Comparison of ENCODE assay signal across 8 cellular contexts in the genomic region with DNA sequence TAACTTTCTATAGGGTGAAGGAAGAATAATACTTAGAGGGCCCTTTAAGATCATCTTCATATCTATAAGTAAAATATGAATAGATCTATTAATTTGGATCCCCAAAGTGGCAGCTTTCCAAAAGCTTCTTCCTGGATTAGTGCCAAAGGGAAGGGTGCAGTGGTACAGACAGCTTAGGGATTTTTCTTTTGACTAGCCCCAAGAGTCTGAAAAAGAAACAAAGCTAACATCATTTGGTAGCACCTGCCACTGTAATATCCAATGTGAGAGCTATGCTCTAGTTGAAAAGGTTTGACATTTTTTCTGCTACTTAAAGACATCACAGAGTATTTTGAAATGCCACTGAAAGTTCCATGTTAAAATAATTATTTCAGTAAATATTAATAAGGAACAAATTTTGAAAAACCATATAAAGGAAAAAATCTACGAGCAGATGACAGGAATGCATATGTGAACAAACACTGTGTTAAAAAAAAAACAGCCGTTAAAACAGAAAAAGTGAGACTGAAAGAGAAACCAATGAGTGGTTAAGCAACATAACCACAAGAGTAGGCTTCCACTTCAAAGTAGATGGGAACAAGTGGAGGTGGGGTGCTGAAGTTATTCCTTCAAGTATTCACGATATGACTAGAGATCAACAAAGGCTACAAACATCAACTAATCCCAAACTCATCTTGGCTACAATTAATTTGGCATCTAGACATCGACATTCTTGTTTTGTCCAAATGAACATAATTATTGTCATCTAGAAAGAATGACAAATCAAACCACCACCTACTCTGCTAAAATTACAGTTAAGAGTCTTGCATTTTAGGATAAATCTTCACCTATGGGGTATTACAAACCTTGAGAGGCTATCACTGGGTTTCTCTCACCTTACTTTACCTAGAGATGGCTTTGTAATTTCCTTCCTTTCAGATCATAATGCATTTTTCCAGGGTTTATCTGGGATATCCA.
DNase-seq lines count a peak whose midpoint lies in the region; ATAC-seq and TF ChIP-seq lines count a peak whose summit lies in the region.

No MANE protein-coding gene starts in this region.

- TF ChIP-seq EP300 in gastroesophageal sphincter (IDR thresholded peaks at IDR 0.05), result no peak

- no peak for TF ChIP-seq POLR2A in gastroesophageal sphincter (IDR thresholded peaks at IDR 0.05)

- H3K4me3 ChIP-seq in GM06990 (replicated peaks; ENCODE audit: low read depth, low read length), result no peak overlapping the region
- H3K4me3 ChIP-seq in osteoblast (ENCODE audit: insufficient read depth, low read length), result no peak overlapping the region
- H3K4me3 ChIP-seq in gastroesophageal sphincter, result no peak overlapping the region

- no peaks in the 10 kb centered on the region for H3K27me3 ChIP-seq in GM06990 (replicated peaks; ENCODE audit: control insufficient read depth, insufficient read depth, low read length)
- no peaks in the 10 kb centered on the region for H3K27me3 ChIP-seq in osteoblast (ENCODE audit: insufficient read depth, low read length)
- no peaks in the 10 kb centered on the region for H3K27me3 ChIP-seq in gastroesophageal sphincter

- peak; percentile 93 for ATAC-seq in GM19452 (IDR thresholded peaks at IDR 0.05; ENCODE audit: unreplicated experiment)
- ATAC-seq in HG03354 (IDR thresholded peaks at IDR 0.05; ENCODE audit: poor library complexity, severe bottlenecking, unreplicated experiment), result peak; percentile 93
- ATAC-seq in gastroesophageal sphincter, result no peak

- POLR2A ChIA-PET in RWPE1 (lab: Yijun Ruan, JAX; ENCODE audit: low non-redundant PET), result no interaction called here

- peaks cover 24% of the 10 kb centered on the region for H3K36me3 Mint-ChIP-seq in activated naive CD4-positive, alpha-beta T cell treated with anti-CD3 and anti-CD28 coated beads, Interleukin-2, amount 50 U/mL, for 24 hours

- no peaks in the 10 kb centered on the region for H3K79me2 ChIP-seq in osteoblast (ENCODE audit: insufficient read depth, low read length)

- H2AFZ ChIP-seq in osteoblast (ENCODE audit: low read length), result no peak overlapping the region

- H3K27me3 Mint-ChIP-seq in activated naive CD4-positive, alpha-beta T cell treated with anti-CD3 and anti-CD28 coated beads, Interleukin-2, amount 50 U/mL, for 24 hours, result no peaks in the 10 kb centered on the region

- peaks cover 8% of the 10 kb centered on the region for H3K9me3 Mint-ChIP-seq in activated naive CD4-positive, alpha-beta T cell treated with anti-CD3 and anti-CD28 coated beads, Interleukin-2, amount 50 U/mL, for 24 hours

- DNase-seq in GM06990 (ENCODE audit: extremely low read depth, insufficient read length) (peak; percentile 52), RWPE1 (ENCODE audit: low spot score) (no peak), NCI-H1694 treated with DMSO at 0.1 percent for 48 hours (lab: John Stamatoyannopoulos, UW) (no peak), osteoblast (ENCODE audit: insufficient read length, low spot score, missing footprints) (no peak)

- peaks cover 51% of the 10 kb centered on the region for H3K4me1 Mint-ChIP-seq in activated naive CD4-positive, alpha-beta T cell treated with anti-CD3 and anti-CD28 coated beads, Interleukin-2, amount 50 U/mL, for 24 hours

- no peak overlapping the region for H3K4me2 ChIP-seq in osteoblast (ENCODE audit: insufficient read depth, low read length)

- H3K27ac ChIP-seq in RWPE1, result no peak overlapping the region
- H3K27ac ChIP-seq in osteoblast (ENCODE audit: low read depth, low read length), result no peak overlapping the region
- no peak overlapping the region for H3K27ac ChIP-seq in gastroesophageal sphincter

- H3K27ac Mint-ChIP-seq in activated naive CD4-positive, alpha-beta T cell treated with anti-CD3 and anti-CD28 coated beads, Interleukin-2, amount 50 U/mL, for 24 hours, result peak overlapping the region; percentile 88

- H3K36me3 ChIP-seq in GM06990 (ENCODE audit: control insufficient read depth, insufficient read depth, low read length) (no peaks in the 10 kb centered on the region), osteoblast (ENCODE audit: insufficient read depth, low read length) (peaks cover 42% of the 10 kb centered on the region), gastroesophageal sphincter (peaks cover 0 to 98% of the 10 kb centered on the region in 2 donors)

- H3K9me3 ChIP-seq in osteoblast (ENCODE audit: low read depth, low read length) (no peaks in the 10 kb centered on the region), gastroesophageal sphincter (no peaks in the 10 kb centered on the region)

- 81 to 94% methylated on average over 4 of the region's 4 CpGs for WGBS in gastroesophageal sphincter (ENCODE audit: low coverage in 1 of 2), 2 donors

- no peak for TF ChIP-seq CTCF in GM06990 (IDR thresholded peaks at IDR 0.05; ENCODE audit: insufficient read depth, low read length, poor library complexity, severe bottlenecking)
- TF ChIP-seq CTCF in RWPE1 (conservative IDR thresholded peaks at IDR 0.05; ENCODE audit: low read depth), result no peak
- TF ChIP-seq CTCF in osteoblast (IDR thresholded peaks at IDR 0.05; ENCODE audit: extremely low read depth, low read depth, low read length), result no peak
- no peak for TF ChIP-seq CTCF in gastroesophageal sphincter (IDR thresholded peaks at IDR 0.05)

- CTCF ChIA-PET in RWPE1 (lab: Yijun Ruan, JAX), result no interaction called here

- no peaks in the 10 kb centered on the region for H4K20me1 ChIP-seq in osteoblast (ENCODE audit: insufficient read depth, low read length)

- no peaks in the 10 kb centered on the region for H3K4me1 ChIP-seq in osteoblast (ENCODE audit: insufficient read depth, low read length)
- no peaks in the 10 kb centered on the region for H3K4me1 ChIP-seq in gastroesophageal sphincter

- peak overlapping the region; percentile 70 for H3K4me3 Mint-ChIP-seq in activated naive CD4-positive, alpha-beta T cell treated with anti-CD3 and anti-CD28 coated beads, Interleukin-2, amount 50 U/mL, for 24 hours
